ENCODE assay signal across 12 cellular contexts in genomic region chr1:21317035-21317689, GRCh38. TPM values are rescaled to one million over a fixed set of nuclear protein-coding genes. Genes with fewer than 3 reads are reported as not detected.
A peak's percentile ranks its signal among the peaks of the same experiment; 100 is the strongest.
DNase-seq lines count a peak whose midpoint lies in the region; ATAC-seq and TF ChIP-seq lines count a peak whose summit lies in the region.
"Had no signal": no experiment of that assay in that cellular context is flagged by ENCODE, and none has a peak within 500 bp of the region (broad histone marks: within the 10 kb centered on the region; RNA-seq: fewer than 3 reads in every experiment).

No MANE protein-coding gene starts in this region.

- peak overlapping the region; percentile 74 to 94 (median 80) for H3K27ac ChIP-seq in heart left ventricle
- H3K27ac ChIP-seq: BLaER1, VCaP had no signal

- H3K36me3 Mint-ChIP-seq in WTC11: no peaks in the 10 kb centered on the region
- peaks cover 3% of the 10 kb centered on the region for H3K36me3 Mint-ChIP-seq in osteocyte (ENCODE audit: unreplicated experiment)

- TF ChIP-seq POLR2A in heart left ventricle (IDR thresholded peaks at IDR 0.05): no peak

- H3K4me3 Mint-ChIP-seq in WTC11 (no peak overlapping the region), osteocyte (ENCODE audit: unreplicated experiment) (no peak overlapping the region)

- H3K27ac Mint-ChIP-seq in WTC11: peak overlapping the region; percentile 57; the same call in 1 of the 2 replicates
- peak overlapping the region; percentile 98 for H3K27ac Mint-ChIP-seq in osteocyte (ENCODE audit: unreplicated experiment)

- TF ChIP-seq CTCF in WTC11 (IDR thresholded peaks at IDR 0.05): no peak
- no peak for TF ChIP-seq CTCF in heart left ventricle (IDR thresholded peaks at IDR 0.05)
- no peak for TF ChIP-seq CTCF in osteocyte (IDR thresholded peaks at IDR 0.05)

- peaks cover 0 to 83% (median 60%) of the 10 kb centered on the region in 12 donors for H3K4me1 ChIP-seq in heart left ventricle

- CTCF ChIA-PET in WTC11 (lab: Charles Lee): interaction anchor here (1.1 to 11.8 kb wide), 3 partner anchors 27 to 62 kb away, joined by 4 to 178 read pairs (median 5); partner anchors contain the start of gene ECE1

- no peaks in the 10 kb centered on the region for H3K9me3 ChIP-seq in heart left ventricle
- H3K9me3 ChIP-seq: BLaER1 had no signal

- no peaks in the 10 kb centered on the region for H3K36me3 ChIP-seq in heart left ventricle
- H3K36me3 ChIP-seq: BLaER1 had no signal

- 55 to 62% (median 59%) methylated on average over 15 to 16 of the region's 16 CpGs for WGBS in heart left ventricle, 4 donors

- DNase-seq in AG08395 (ENCODE audit: low spot score) (peak; percentile 89), WTC11 (ENCODE audit: low spot score) (no peak), heart left ventricle (peak; percentile 76 to 90 (median 87)), osteocyte (ENCODE audit: extremely low spot score, unreplicated experiment) (no peak), activated gamma-delta T cell (lab: John Stamatoyannopoulos, UW) (no peak), HCEC 1CT (no peak)
- DNase-seq: kidney glomerular epithelial cell, NCI-H2227 treated with DMSO at 0.1 percent for 48 hours had no signal

- H3K4me1 Mint-ChIP-seq in WTC11 (peaks cover 76% of the 10 kb centered on the region), osteocyte (ENCODE audit: unreplicated experiment) (peaks cover 86% of the 10 kb centered on the region)

- no peak overlapping the region for H3K4me3 ChIP-seq in heart left ventricle
- H3K4me3 ChIP-seq: BLaER1 had no signal

- ATAC-seq in WTC11: no peak
- peak; percentile 51 to 82 (median 76) for ATAC-seq in heart left ventricle
- ATAC-seq in GM18502 (IDR thresholded peaks at IDR 0.05; ENCODE audit: poor library complexity, unreplicated experiment): no peak
- no peak for ATAC-seq in GM21390 (IDR thresholded peaks at IDR 0.05; ENCODE audit: unreplicated experiment)

- no peaks in the 10 kb centered on the region for H3K9me3 Mint-ChIP-seq in WTC11
- no peaks in the 10 kb centered on the region for H3K9me3 Mint-ChIP-seq in osteocyte (ENCODE audit: unreplicated experiment)

- no peaks in the 10 kb centered on the region for H3K27me3 Mint-ChIP-seq in WTC11 (ENCODE audit: low read depth)
- H3K27me3 Mint-ChIP-seq in osteocyte (ENCODE audit: unreplicated experiment): no peaks in the 10 kb centered on the region

- POLR2A ChIA-PET in WTC11 (lab: Charles Lee): no interaction called here

- intact Hi-C loops in heart left ventricle (cut with DNase I): no loop called here

- no peaks in the 10 kb centered on the region for H3K27me3 ChIP-seq in heart left ventricle
- H3K27me3 ChIP-seq: BLaER1 had no signal

TF ChIP-seq in WTC11, 78 proteins besides CTCF, POLR2A, EP300 and RAD21 (continues in another document):
- TF ChIP-seq JAZF1 (CRISPR knock-in tag; IDR thresholded peaks at IDR 0.05): no peak
- no peak for TF ChIP-seq PREB (CRISPR knock-in tag; IDR thresholded peaks at IDR 0.05; ENCODE audit: borderline replicate concordance)
- TF ChIP-seq ZNF138 (CRISPR knock-in tag; conservative IDR thresholded peaks at IDR 0.05): no peak
- no peak for TF ChIP-seq JUN (CRISPR knock-in tag; IDR thresholded peaks at IDR 0.05)
- TF ChIP-seq MLX (CRISPR knock-in tag; IDR thresholded peaks at IDR 0.05): no peak
- TF ChIP-seq ZNF512 (CRISPR knock-in tag; IDR thresholded peaks at IDR 0.05; ENCODE audit: borderline replicate concordance): no peak
- TF ChIP-seq ZNF281 (CRISPR knock-in tag; IDR thresholded peaks at IDR 0.05): no peak
- TF ChIP-seq RORB (CRISPR knock-in tag; IDR thresholded peaks at IDR 0.05): no peak
- no peak for TF ChIP-seq E2F4 (CRISPR knock-in tag; IDR thresholded peaks at IDR 0.05; ENCODE audit: borderline replicate concordance, low read depth)
- no peak for TF ChIP-seq ZNF423 (CRISPR knock-in tag; IDR thresholded peaks at IDR 0.05)
- no peak for TF ChIP-seq FOXP4 (CRISPR knock-in tag; IDR thresholded peaks at IDR 0.05)
- no peak for TF ChIP-seq ZNF416 (CRISPR knock-in tag; IDR thresholded peaks at IDR 0.05)
- no peak for TF ChIP-seq ATF3 (CRISPR knock-in tag; conservative IDR thresholded peaks at IDR 0.05)

RNA-seq across cellular contexts. Expression of gene ECE1, which starts 26.9 kb away (rescaled TPM):
- 40.6 to 45.0 TPM (median 42.0 TPM) in 3 replicates for total RNA-seq in WTC11 (2021)
- total RNA-seq in heart left ventricle: 100 to 1,000 TPM in 1 of 9 donors, 10 to 100 TPM in 8; 37.3 to 140 (median 59.4) TPM
- 10 to 100 TPM; 38.4 to 61.3 TPM for polyA plus RNA-seq in heart left ventricle
- 217 and 236 TPM in 2 replicates for total RNA-seq in osteocyte

Comparison
In these comparisons a context has a peak if more than half of its experiments do, and no peak if none do; other contexts are left out.
1. DNase-seq: peak in AG08395 (single experiment) and heart left ventricle (5 of 5); none in WTC11 (single experiment), osteocyte (single experiment), activated gamma-delta T cell (single experiment) and HCEC 1CT (single experiment).
2. ATAC-seq: peak in heart left ventricle (4 of 4); none in WTC11 (single experiment), GM18502 (single experiment) and GM21390 (single experiment).